12 cellular contexts compared by ENCODE assay signal in the genomic region with DNA sequence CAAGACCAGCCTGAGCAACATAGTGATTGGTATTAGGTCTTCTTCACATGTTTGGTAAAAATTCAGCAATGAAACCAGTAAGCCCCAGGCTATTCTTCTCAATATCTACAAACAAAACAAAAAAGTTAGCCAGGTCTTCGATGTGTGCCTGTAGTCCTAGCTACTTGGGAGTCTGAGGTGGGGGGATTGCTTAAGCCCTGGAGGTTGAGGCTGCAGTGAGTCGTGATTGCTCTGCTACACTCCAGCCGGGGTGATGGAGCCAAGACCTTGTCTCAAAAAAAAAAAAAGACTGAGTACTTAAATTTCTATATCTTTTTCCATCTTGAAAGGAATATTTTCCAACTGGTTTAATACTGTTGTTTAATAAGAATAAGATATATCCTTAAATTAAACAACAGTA.
DNase-seq lines count a peak whose midpoint lies in the region; ATAC-seq, FAIRE-seq and TF ChIP-seq lines count a peak whose summit lies in the region.
"Had no signal": no experiment of that assay in that cellular context is flagged by ENCODE, and none has a peak within 500 bp of the region (broad histone marks: within the 10 kb centered on the region; RNA-seq: fewer than 3 reads in every experiment).

No MANE protein-coding gene starts in this region.

- no peak overlapping the region for H3K4me3 Mint-ChIP-seq in CD8-positive, alpha-beta T cell
- H3K4me3 Mint-ChIP-seq in natural killer cell treated with Interleukin-12 subunit alpha and Interleukin-12 subunit beta and Interleukin-15 and Interleukin-18, amount 100 ng/mL, for 72 hours, result no peak overlapping the region
- H3K4me3 Mint-ChIP-seq: endodermal cell had no signal

- peaks cover 92% of the 10 kb centered on the region for H3K79me2 ChIP-seq in GM12878 (ENCODE audit: control insufficient read depth, insufficient read depth, low read length)

- no peak overlapping the region for H3K27ac ChIP-seq in CD8-positive, alpha-beta T cell (ENCODE audit: low read depth, low read length)
- H3K27ac ChIP-seq in GM12878 (ENCODE audit: control insufficient read depth, insufficient read depth) (peak overlapping the region; percentile 90), esophagus squamous epithelium (peak overlapping the region in 2 of 4 donors; percentile 56 to 74)

- POLR2A ChIA-PET in CD8-positive, alpha-beta T cell (lab: Charles Lee), result interaction anchor here (1.0 kb wide), 1 partner anchor 19 kb away, joined by 3 read pairs; no protein-coding TSS in a partner anchor
- POLR2A ChIA-PET in GM12878 (lab: Charles Lee), result interaction anchor here (0.6 to 1.7 kb wide), 5 partner anchors 12 to 106 kb away, joined by 3 to 4 read pairs (median 3); no protein-coding TSS in a partner anchor

- H3K4me2 ChIP-seq in GM12878 (ENCODE audit: control insufficient read depth, insufficient read depth), result peak overlapping the region; percentile 44; the same call in 1 of the 2 replicates

- no peak for TF ChIP-seq RAD21 in GM12878 (IDR thresholded peaks at IDR 0.05; ENCODE audit: insufficient read depth, low read depth, low read length)

- TF ChIP-seq POLR2A in GM12878 (IDR thresholded peaks at IDR 0.05; ENCODE audit: low read depth, low read length) (no peak), esophagus squamous epithelium (IDR thresholded peaks at IDR 0.05) (no peak)

- H3K27me3 Mint-ChIP-seq in CD8-positive, alpha-beta T cell (ENCODE audit: low read depth), result no peaks in the 10 kb centered on the region
- no peaks in the 10 kb centered on the region for H3K27me3 Mint-ChIP-seq in natural killer cell treated with Interleukin-12 subunit alpha and Interleukin-12 subunit beta and Interleukin-15 and Interleukin-18, amount 100 ng/mL, for 72 hours

- no TSS peak for BruUV-seq in GM12878 (replicated peaks; lab: Mats Ljungman, UMichigan)

- peaks cover 80% of the 10 kb centered on the region for H3K4me1 Mint-ChIP-seq in CD8-positive, alpha-beta T cell (ENCODE audit: low read depth)
- H3K4me1 Mint-ChIP-seq in natural killer cell treated with Interleukin-12 subunit alpha and Interleukin-12 subunit beta and Interleukin-15 and Interleukin-18, amount 100 ng/mL, for 72 hours (ENCODE audit: low read depth in 2 of 2), result peaks cover 50 to 62% of the 10 kb centered on the region in 2 donors
- H3K4me1 Mint-ChIP-seq: endodermal cell had no signal

- SMC1A ChIA-PET in GM12878 (lab: Charles Lee; ENCODE audit: uncharacterized antibody, unreplicated experiment), result interaction anchor here (1.1 to 4.6 kb wide), 10 partner anchors 12 to 101 kb away, joined by 3 to 55 read pairs (median 8); no protein-coding TSS in a partner anchor

- 50% methylated on average over 3 of the region's 3 CpGs for WGBS in GM12878 (ENCODE audit: insufficient coverage, insufficient replicate concordance, low lambda C conversion rate, missing lambda C conversion rate)
- 33 to 67% methylated on average over 3 of the region's 3 CpGs for WGBS in esophagus squamous epithelium, 2 donors

- RAD21 ChIA-PET in GM12878 (lab: Charles Lee; ENCODE audit: unreplicated experiment), result interaction anchor here (1.3 to 2.4 kb wide), 6 partner anchors 11 to 182 kb away, joined by 3 to 12 read pairs (median 4); partner anchors contain the start of gene MBNL1

- H3K4me3 ChIP-seq in CD8-positive, alpha-beta T cell (ENCODE audit: low read depth, low read length), result no peak overlapping the region
- H3K4me3 ChIP-seq in GM12878, result no peak overlapping the region
- H3K4me3 ChIP-seq in esophagus squamous epithelium, result no peak overlapping the region
- H3K4me3 ChIP-seq: testis had no signal

- ATAC-seq in CD8-positive, alpha-beta T cell, result no peak
- ATAC-seq in GM12878 (no peak), GM18861 (IDR thresholded peaks at IDR 0.05; ENCODE audit: unreplicated experiment) (no peak)
- ATAC-seq in natural killer cell treated with Interleukin-12 subunit alpha and Interleukin-12 subunit beta and Interleukin-15 and Interleukin-18, amount 100 ng/mL, for 72 hours, result peak in 1 of 2 donors; percentile 52

- intact Hi-C loops in CD8-positive, alpha-beta T cell (cut with DNase I, micrococcal nuclease), result no loop called here
- intact Hi-C loops in GM12878 (cut with micrococcal nuclease; ENCODE audit: unreplicated experiment) (loop anchor here (10.0 kb wide), 1 partner anchor 301 kb away; no protein-coding TSS in a partner anchor), esophagus squamous epithelium (cut with DNase I) (no loop called here)

- no peaks in the 10 kb centered on the region for H4K20me1 ChIP-seq in GM12878 (ENCODE audit: control insufficient read depth, insufficient read depth)

- peaks cover 75% of the 10 kb centered on the region for H3K36me3 Mint-ChIP-seq in CD8-positive, alpha-beta T cell
- H3K36me3 Mint-ChIP-seq in natural killer cell treated with Interleukin-12 subunit alpha and Interleukin-12 subunit beta and Interleukin-15 and Interleukin-18, amount 100 ng/mL, for 72 hours, result peaks cover 10% of the 10 kb centered on the region

- H2AFZ ChIP-seq in GM12878 (ENCODE audit: control insufficient read depth, low read depth, low read length), result no peak overlapping the region

- in situ Hi-C loops in GM12878 (cut with MboI), result no loop called here

- no peak for TF ChIP-seq CTCF in CD8-positive, alpha-beta T cell (IDR thresholded peaks at IDR 0.05)
- no peak for TF ChIP-seq CTCF in GM12878 (IDR thresholded peaks at IDR 0.05 in 2 of 3, conservative IDR thresholded peaks at IDR 0.05 in 1 of 3; ENCODE audit: control insufficient read depth in 2 of 3, extremely low read depth in 1 of 3, insufficient read depth in 1 of 3, low read depth in 3 of 3, low read length in 3 of 3)
- no peak for TF ChIP-seq CTCF in esophagus squamous epithelium (IDR thresholded peaks at IDR 0.05)

- H3K27me3 ChIP-seq in CD8-positive, alpha-beta T cell (ENCODE audit: insufficient read depth, low read length), result no peaks in the 10 kb centered on the region
- no peaks in the 10 kb centered on the region for H3K27me3 ChIP-seq in GM12878 (replicated peaks in 1 of 2; ENCODE audit: control insufficient read depth in 2 of 2, insufficient read depth in 2 of 2, low read length in 1 of 2)
- no peaks in the 10 kb centered on the region for H3K27me3 ChIP-seq in esophagus squamous epithelium
- H3K27me3 ChIP-seq: testis had no signal

- no peak overlapping the region for H3K9ac ChIP-seq in GM12878 (ENCODE audit: control insufficient read depth, insufficient read depth, low read length)

- peaks cover 4% of the 10 kb centered on the region for H3K9me3 Mint-ChIP-seq in CD8-positive, alpha-beta T cell
- peaks cover 4% of the 10 kb centered on the region for H3K9me3 Mint-ChIP-seq in natural killer cell treated with Interleukin-12 subunit alpha and Interleukin-12 subunit beta and Interleukin-15 and Interleukin-18, amount 100 ng/mL, for 72 hours

- CTCF ChIA-PET in CD8-positive, alpha-beta T cell (lab: Charles Lee), result interaction anchor here (2.0 to 2.1 kb wide), 2 partner anchors 12 to 192 kb away, joined by 5 to 9 read pairs; no protein-coding TSS in a partner anchor
- CTCF ChIA-PET in GM12878 (lab: Yijun Ruan, JAX), result interaction anchor here (1.0 to 3.1 kb wide), 2 partner anchors 11 to 68 kb away, joined by 5 to 21 read pairs; no protein-coding TSS in a partner anchor

- H3K4me1 ChIP-seq in CD8-positive, alpha-beta T cell (ENCODE audit: insufficient read depth, low read length), result peaks cover 39% of the 10 kb centered on the region
- H3K4me1 ChIP-seq in GM12878 (ENCODE audit: control insufficient read depth, insufficient read depth, low read length) (peaks cover 26% of the 10 kb centered on the region), esophagus squamous epithelium (peaks cover 4 to 57% (median 25%) of the 10 kb centered on the region in 3 donors)

- H3K36me3 ChIP-seq in CD8-positive, alpha-beta T cell (ENCODE audit: insufficient read depth, low read length), result peaks cover 11% of the 10 kb centered on the region
- H3K36me3 ChIP-seq in GM12878 (ENCODE audit: control insufficient read depth in 2 of 2, insufficient read depth in 2 of 2, low read length in 1 of 2) (peaks cover 1 to 11% of the 10 kb centered on the region in 2 experiments; a peak in 2 of 4 replicates), esophagus squamous epithelium (peaks cover 0 to 17% (median 0%) of the 10 kb centered on the region in 3 donors)

- H3K27ac Mint-ChIP-seq in CD8-positive, alpha-beta T cell, result peak overlapping the region; percentile 75
- peak overlapping the region; percentile 66 to 76 for H3K27ac Mint-ChIP-seq in natural killer cell treated with Interleukin-12 subunit alpha and Interleukin-12 subunit beta and Interleukin-15 and Interleukin-18, amount 100 ng/mL, for 72 hours
- H3K27ac Mint-ChIP-seq: endodermal cell had no signal

- H3K9me3 ChIP-seq in CD8-positive, alpha-beta T cell (ENCODE audit: low read length), result no peaks in the 10 kb centered on the region
- H3K9me3 ChIP-seq in GM12878 (replicated peaks; ENCODE audit: control insufficient read depth, insufficient read depth, low read length) (peaks cover 14% of the 10 kb centered on the region), esophagus squamous epithelium (no peaks in the 10 kb centered on the region)
- H3K9me3 ChIP-seq: testis had no signal

- DNase-seq in CD8-positive, alpha-beta T cell, result no peak
- peak; percentile 45 for DNase-seq in HT1080 (ENCODE audit: low read depth)
- no peak for DNase-seq in GM12878 (ENCODE audit: low read depth, low spot score)
- DNase-seq in natural killer cell treated with Interleukin-12 subunit alpha and Interleukin-12 subunit beta and Interleukin-15 and Interleukin-18, amount 100 ng/mL, for 72 hours (ENCODE audit: low spot score), result no peak
- DNase-seq in NCI-H1694 treated with DMSO at 0.1 percent for 48 hours (lab: John Stamatoyannopoulos, UW), result no peak
- DNase-seq in RKO (ENCODE audit: low spot score), result no peak
- DNase-seq in esophagus squamous epithelium (lab: John Stamatoyannopoulos, UW), result no peak
- DNase-seq: endodermal cell, occipital lobe, testis had no signal

- FAIRE-seq in GM12878 (lab: Jason Lieb, UNC), result no peak
- FAIRE-seq: keratinocyte had no signal

- TF ChIP-seq EP300 in GM12878 (IDR thresholded peaks at IDR 0.05; ENCODE audit: borderline replicate concordance in 1 of 2, control insufficient read depth in 1 of 2, low read depth in 2 of 2, low read length in 2 of 2), result no peak

TF ChIP-seq in GM12878, 131 proteins besides CTCF, POLR2A, EP300 and RAD21:
- TF ChIP-seq ZNF217 (IDR thresholded peaks at IDR 0.05) (0 out of 2 replicates have a peak, but pooled peaks have one; percentile 4), POU2F2 (IDR thresholded peaks at IDR 0.05; ENCODE audit: borderline replicate concordance, low read depth, low read length) (no peak)
